Comparison of ENCODE assay signal across 22 cellular contexts in genomic region chr1:15083578-15083977, GRCh38.
DNase-seq lines count a peak whose midpoint lies in the region; ATAC-seq and TF ChIP-seq lines count a peak whose summit lies in the region.
"Had no signal": no experiment of that assay in that cellular context is flagged by ENCODE, and none has a peak within 500 bp of the region (broad histone marks: within the 10 kb centered on the region; RNA-seq: fewer than 3 reads in every experiment).

No MANE protein-coding gene starts in this region.

- H3K27ac ChIP-seq in foreskin keratinocyte, result no peak overlapping the region
- H3K27ac ChIP-seq in upper lobe of right lung, result no peak overlapping the region
- H3K27ac ChIP-seq: sigmoid colon had no signal

- H3K4me3 ChIP-seq in upper lobe of right lung, result no peak overlapping the region
- H3K4me3 ChIP-seq: sigmoid colon had no signal

- TF ChIP-seq POLR2A in erythroblast (IDR thresholded peaks at IDR 0.05; ENCODE audit: low read length), result no peak

- intact Hi-C loops in upper lobe of right lung (cut with DNase I), result no loop called here

- no peaks in the 10 kb centered on the region for H3K36me3 ChIP-seq in upper lobe of right lung
- H3K36me3 ChIP-seq: BE2C, sigmoid colon had no signal

- H3K9me3 ChIP-seq in upper lobe of right lung, result no peaks in the 10 kb centered on the region
- H3K9me3 ChIP-seq: BE2C, Caco-2, sigmoid colon had no signal

- DNase-seq in SKM-1 treated with dmso at 0.1 percent for 144 hours (lab: John Stamatoyannopoulos, UW; ENCODE audit: unreplicated experiment) (peak; percentile 34), SKM-1 (lab: John Stamatoyannopoulos, UW; ENCODE audit: unreplicated experiment) (no peak), RPMI7951 (ENCODE audit: low read depth) (peak; percentile 3), foreskin keratinocyte (peak; percentile 24 to 26), upper lobe of right lung (no peak), erythroblast (lab: John Stamatoyannopoulos, UW) (no peak), DMS79 treated with DMSO at 0.1 percent for 48 hours (lab: John Stamatoyannopoulos, UW) (no peak), hippocampal formation (lab: John Stamatoyannopoulos, UW) (no peak)
- DNase-seq: activated CD4-positive, CD25-positive, alpha-beta regulatory T cell treated with anti-CD3 and anti-CD28 coated beads, Interleukin-2, amount 50 U/mL, for 72 hours; activated naive CD4-positive, alpha-beta T cell treated with anti-CD3 and anti-CD28 coated beads, Interleukin-2, amount 50 U/mL, for 16 hours; activated T-cell treated with anti-CD3 and anti-CD28 coated beads, Interleukin-2, amount 50 U/mL, for 4 hours; aorta; BE2C; Caco-2; midbrain; NCI-H1436; NCI-H2171; NCI-H524 treated with DMSO at 0.1 percent for 48 hours; nephron progenitor cell; RPMI8226; sigmoid colon; T1000 had no signal

- no peaks in the 10 kb centered on the region for H3K27me3 ChIP-seq in foreskin keratinocyte
- no peaks in the 10 kb centered on the region for H3K27me3 ChIP-seq in upper lobe of right lung
- H3K27me3 ChIP-seq: BE2C, sigmoid colon had no signal

- no peak for TF ChIP-seq CTCF in foreskin keratinocyte (conservative IDR thresholded peaks at IDR 0.05)
- TF ChIP-seq CTCF in upper lobe of right lung (IDR thresholded peaks at IDR 0.05), result no peak

- H3K4me1 ChIP-seq in foreskin keratinocyte (no peaks in the 10 kb centered on the region), upper lobe of right lung (no peaks in the 10 kb centered on the region)
- H3K4me1 ChIP-seq: BE2C had no signal

- ATAC-seq in foreskin keratinocyte (peak; percentile 48), upper lobe of right lung (peak; percentile 84)
- ATAC-seq: activated T-cell treated with anti-CD3 and anti-CD28 coated beads, Interleukin-2, amount 50 U/mL, for 4 hours had no signal

Comparison
In these comparisons a context has a peak if more than half of its experiments do, and no peak if none do; other contexts are left out.
1. DNase-seq: peak in SKM-1 treated with dmso at 0.1 percent for 144 hours (single experiment), RPMI7951 (single experiment) and foreskin keratinocyte (2 of 2); none in SKM-1 (single experiment), upper lobe of right lung (single experiment), erythroblast (0 of 2), DMS79 treated with DMSO at 0.1 percent for 48 hours (single experiment) and hippocampal formation (0 of 2).